In the genomic region with DNA sequence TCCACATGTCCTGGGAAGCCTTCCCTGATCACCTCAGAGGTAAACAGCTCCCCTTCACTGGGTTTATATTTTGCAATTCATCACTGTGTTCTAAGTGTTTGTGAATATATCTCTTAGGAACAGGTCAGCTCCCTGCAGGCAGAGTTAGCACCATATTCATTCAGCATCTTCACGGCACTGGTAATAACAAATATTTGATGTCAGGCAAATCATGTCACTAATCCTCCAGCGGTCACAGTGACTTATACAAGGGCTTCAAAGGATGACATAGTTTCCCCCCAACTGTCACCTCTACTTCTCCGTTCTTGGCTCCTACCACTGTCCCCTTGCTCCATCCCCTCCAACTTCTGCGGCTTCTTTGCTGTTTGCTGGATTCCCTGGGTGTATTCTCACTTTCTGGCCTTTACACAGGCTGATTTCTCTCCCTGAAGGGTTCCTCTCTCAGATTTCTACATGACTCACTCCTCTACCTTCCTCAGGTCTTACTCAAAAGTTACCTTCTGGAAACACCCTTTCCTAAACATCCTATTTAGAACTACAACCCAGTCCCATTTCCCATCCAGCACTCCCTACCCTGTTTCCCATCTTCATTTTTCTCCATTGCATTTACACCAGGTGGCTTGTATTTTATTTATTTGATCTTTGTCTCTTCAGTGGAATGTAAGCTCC, we compare ENCODE assay signal across 21 cellular contexts.
A peak's percentile ranks its signal among the peaks of the same experiment; 100 is the strongest.
DNase-seq lines count a peak whose midpoint lies in the region; ATAC-seq, FAIRE-seq and TF ChIP-seq lines count a peak whose summit lies in the region.
"Had no signal": no experiment of that assay in that cellular context is flagged by ENCODE, and none has a peak within 500 bp of the region (broad histone marks: within the 10 kb centered on the region; RNA-seq: fewer than 3 reads in every experiment).

No MANE protein-coding gene starts in this region.

- TF ChIP-seq POLR2A in HepG2 (IDR thresholded peaks at IDR 0.05; ENCODE audit: insufficient read depth in 1 of 2, low read depth in 2 of 2, low read length in 2 of 2) = no peak

- FAIRE-seq in HepG2 (lab: Jason Lieb, UNC) = no peak
- FAIRE-seq: D721Med, GM19239, H54 had no signal

- no peaks in the 10 kb centered on the region for H3K36me3 Mint-ChIP-seq in activated CD4-positive, alpha-beta T cell treated with anti-CD3 and anti-CD28 coated beads, Interleukin-2, amount 10 ng/mL, durations not matched to agents 7 days and 5 days (ENCODE audit: low read depth)

- H3K36me3 ChIP-seq in PC-3 (ENCODE audit: low read depth, low read length) = no peaks in the 10 kb centered on the region
- H3K36me3 ChIP-seq in mammary epithelial cell (ENCODE audit: insufficient read depth, low read length) = no peaks in the 10 kb centered on the region
- no peaks in the 10 kb centered on the region for H3K36me3 ChIP-seq in HepG2 (replicated peaks in 1 of 2; ENCODE audit: control insufficient read depth in 1 of 2, insufficient read depth in 2 of 2, low read length in 2 of 2)
- H3K36me3 ChIP-seq: BE2C had no signal

- ATAC-seq in PC-3 = peak; percentile 40
- ATAC-seq in HepG2 = no peak
- ATAC-seq in HG03520 (IDR thresholded peaks at IDR 0.05; ENCODE audit: unreplicated experiment) = no peak
- ATAC-seq in GM18909 (IDR thresholded peaks at IDR 0.05; ENCODE audit: poor library complexity, unreplicated experiment) = no peak

- dilution Hi-C loops in mammary epithelial cell (cut with HindIII; ENCODE audit: low sequenced_read_pairs) = no loop called here

- DNase-seq in PC-3 (peak; percentile 51), mammary epithelial cell (peak; percentile 67), HepG2 (ENCODE audit: low spot score) (no peak), cortex of kidney (lab: John Stamatoyannopoulos, UW) (no peak)
- no peak for DNase-seq in activated CD4-positive, alpha-beta T cell treated with anti-CD3 and anti-CD28 coated beads, Interleukin-2, amount 10 ng/mL, durations not matched to agents 7 days and 5 days
- DNase-seq: BE2C, EL, GF-D8, KG1, NCI-H1105, NCI-H146, NCI-H2029, NCI-H345, NCI-H524, NCI-H774, SHP77 had no signal

- H3K9me3 ChIP-seq in PC-3 (ENCODE audit: low read length) = no peaks in the 10 kb centered on the region
- no peaks in the 10 kb centered on the region for H3K9me3 ChIP-seq in mammary epithelial cell (replicated peaks; ENCODE audit: insufficient read depth, low read length)
- no peaks in the 10 kb centered on the region for H3K9me3 ChIP-seq in HepG2 (ENCODE audit: low read length)
- H3K9me3 ChIP-seq: BE2C had no signal

- no peaks in the 10 kb centered on the region for H3K4me1 Mint-ChIP-seq in activated CD4-positive, alpha-beta T cell treated with anti-CD3 and anti-CD28 coated beads, Interleukin-2, amount 10 ng/mL, durations not matched to agents 7 days and 5 days

- CTCF ChIA-PET in PC-3 (lab: Charles Lee) (no interaction called here), mammary epithelial cell (lab: Charles Lee; ENCODE audit: low non-redundant PET) (no interaction called here), HepG2 (lab: Yijun Ruan, JAX; ENCODE audit: low intra/inter-chr PET ratio, low total read pairs) (no interaction called here)
- CTCF ChIA-PET in activated CD4-positive, alpha-beta T cell treated with anti-CD3 and anti-CD28 coated beads, Interleukin-2, amount 10 ng/mL, durations not matched to agents 7 days and 5 days (lab: Charles Lee) = interaction anchor here (0.6 kb wide), 2 partner anchors 26 to 222 kb away, joined by 3 read pairs; no protein-coding TSS in a partner anchor

- TF ChIP-seq CTCF in PC-3 (conservative IDR thresholded peaks at IDR 0.05; ENCODE audit: low read depth, low read length) (no peak), mammary epithelial cell (conservative IDR thresholded peaks at IDR 0.05 in 1 of 2, IDR thresholded peaks at IDR 0.05 in 1 of 2; ENCODE audit: extremely low read depth in 1 of 2, insufficient read depth in 1 of 2, low read depth in 1 of 2, low read length in 2 of 2) (no peak), HepG2 (CRISPR knock-in tag; IDR thresholded peaks at IDR 0.05) (no peak)

- H3K27ac ChIP-seq in PC-3 (ENCODE audit: low read length) = no peak overlapping the region
- peak overlapping the region; percentile 15 for H3K27ac ChIP-seq in mammary epithelial cell (ENCODE audit: insufficient read depth, low read depth, low read length)
- H3K27ac ChIP-seq in HepG2 (ENCODE audit: extremely low read length, insufficient read depth, low read length) = peak overlapping the region; percentile 45

- no peak for TF ChIP-seq RAD21 in HepG2 (CRISPR knock-in tag; IDR thresholded peaks at IDR 0.05)

- 93% methylated on average over 4 of the region's 4 CpGs for WGBS in mammary epithelial cell (ENCODE audit: low coverage, missing lambda C conversion rate)
- WGBS in HepG2 (ENCODE audit: low lambda C conversion rate) = 73% methylated on average over 4 of the region's 4 CpGs

- H3K4me2 ChIP-seq in PC-3 (ENCODE audit: low read length) (no peak overlapping the region), mammary epithelial cell (ENCODE audit: insufficient read depth, low read depth, low read length) (no peak overlapping the region), HepG2 (ENCODE audit: low read depth, low read length) (peak overlapping the region; percentile 61)

- intact Hi-C loops in PC-3 (cut with micrococcal nuclease) (no loop called here), mammary epithelial cell (cut with micrococcal nuclease) (loop anchor here (1.0 to 5.0 kb wide), 2 partner anchors 40 to 69 kb away; a partner anchor contains a TSS), HepG2 (cut with micrococcal nuclease; ENCODE audit: unreplicated experiment) (no loop called here)

- no peak overlapping the region for H3K27ac Mint-ChIP-seq in activated CD4-positive, alpha-beta T cell treated with anti-CD3 and anti-CD28 coated beads, Interleukin-2, amount 10 ng/mL, durations not matched to agents 7 days and 5 days

- H4K20me1 ChIP-seq in PC-3 (ENCODE audit: low read length) = no peaks in the 10 kb centered on the region
- no peaks in the 10 kb centered on the region for H4K20me1 ChIP-seq in mammary epithelial cell (ENCODE audit: insufficient read depth, low read length)
- no peaks in the 10 kb centered on the region for H4K20me1 ChIP-seq in HepG2 (ENCODE audit: insufficient read depth, low read length)

- no peaks in the 10 kb centered on the region for H3K9me3 Mint-ChIP-seq in activated CD4-positive, alpha-beta T cell treated with anti-CD3 and anti-CD28 coated beads, Interleukin-2, amount 10 ng/mL, durations not matched to agents 7 days and 5 days

- H3K9ac ChIP-seq in PC-3 (ENCODE audit: low read length) (no peak overlapping the region), mammary epithelial cell (ENCODE audit: insufficient read depth, low read length) (no peak overlapping the region), HepG2 (ENCODE audit: insufficient read depth, low read depth, low read length) (no peak overlapping the region)

- H3K4me1 ChIP-seq in PC-3 (ENCODE audit: insufficient read depth, low read length) (peaks cover 27% of the 10 kb centered on the region), mammary epithelial cell (ENCODE audit: insufficient read depth, low read length) (peaks cover 32% of the 10 kb centered on the region), HepG2 (ENCODE audit: insufficient read depth, low read length) (peaks cover 58% of the 10 kb centered on the region)
- H3K4me1 ChIP-seq: BE2C had no signal

- no peak for TF ChIP-seq EP300 in HepG2 (IDR thresholded peaks at IDR 0.05; ENCODE audit: low read depth in 2 of 2, low read length in 2 of 2)
- TF ChIP-seq EP300 in HepG2 (CRISPR knock-in tag; IDR thresholded peaks at IDR 0.05; ENCODE audit: borderline replicate concordance) = no peak

- H3K4me3 Mint-ChIP-seq in activated CD4-positive, alpha-beta T cell treated with anti-CD3 and anti-CD28 coated beads, Interleukin-2, amount 10 ng/mL, durations not matched to agents 7 days and 5 days = no peak overlapping the region

- H2AFZ ChIP-seq in PC-3 (ENCODE audit: low read length) (no peak overlapping the region), mammary epithelial cell (ENCODE audit: low read depth, low read length) (peak overlapping the region; percentile 48), HepG2 (ENCODE audit: low read length) (no peak overlapping the region)

- POLR2A ChIA-PET in PC-3 (lab: Charles Lee; ENCODE audit: unreplicated experiment) = no interaction called here
- POLR2A ChIA-PET in HepG2 (lab: Yijun Ruan, JAX) = interaction anchor here (0.9 to 1.5 kb wide), 3 partner anchors 13 to 69 kb away, joined by 3 to 5 read pairs (median 4); no protein-coding TSS in a partner anchor
- POLR2A ChIA-PET in activated CD4-positive, alpha-beta T cell treated with anti-CD3 and anti-CD28 coated beads, Interleukin-2, amount 10 ng/mL, durations not matched to agents 7 days and 5 days (lab: Charles Lee) = no interaction called here

- H3K4me3 ChIP-seq in PC-3 (ENCODE audit: low read length) = no peak overlapping the region
- no peak overlapping the region for H3K4me3 ChIP-seq in mammary epithelial cell (replicated peaks in 1 of 3; ENCODE audit: insufficient read depth in 1 of 3, low read depth in 2 of 3, low read length in 3 of 3)
- 0 out of 6 replicates have a peak overlapping the region, but pooled peaks of 1 of the 3 experiments have one; percentile 7 for H3K4me3 ChIP-seq in HepG2 (replicated peaks in 1 of 3; ENCODE audit: insufficient read depth in 1 of 3, low read depth in 2 of 3, low read length in 3 of 3)

- H3K27me3 ChIP-seq in PC-3 (ENCODE audit: low read length) (no peaks in the 10 kb centered on the region), mammary epithelial cell (ENCODE audit: insufficient read depth, low read length) (no peaks in the 10 kb centered on the region), HepG2 (ENCODE audit: control insufficient read depth in 1 of 2, insufficient read depth in 2 of 2, low read length in 2 of 2) (no peaks in the 10 kb centered on the region; a peak in 2 of 5 replicates)
- H3K27me3 ChIP-seq: BE2C had no signal

- H3K27me3 Mint-ChIP-seq in activated CD4-positive, alpha-beta T cell treated with anti-CD3 and anti-CD28 coated beads, Interleukin-2, amount 10 ng/mL, durations not matched to agents 7 days and 5 days = peaks cover 7% of the 10 kb centered on the region

- H3F3A ChIP-seq in PC-3 (ENCODE audit: low read length, unreplicated experiment) = no peaks in the 10 kb centered on the region

- H3K9me2 ChIP-seq in PC-3 (replicated peaks; ENCODE audit: low read length) = no peaks in the 10 kb centered on the region

- no peaks in the 10 kb centered on the region for H3K79me2 ChIP-seq in PC-3 (ENCODE audit: low read length)
- no peaks in the 10 kb centered on the region for H3K79me2 ChIP-seq in mammary epithelial cell (ENCODE audit: insufficient read depth, low read length)
- H3K79me2 ChIP-seq in HepG2 (ENCODE audit: insufficient read depth, low read length) = no peaks in the 10 kb centered on the region

- no TSS peak for BruUV-seq in PC-3 (replicated peaks; lab: Mats Ljungman, UMichigan)
- no TSS peak for BruUV-seq in mammary epithelial cell (replicated peaks; lab: Mats Ljungman, UMichigan)
- no TSS peak for BruUV-seq in HepG2 (replicated peaks; lab: Mats Ljungman, UMichigan)

- in situ Hi-C loops in mammary epithelial cell (cut with MboI; ENCODE audit: low sequenced_read_pairs in 2 of 2) = loop anchor here in 1 of 2 donors (10.0 kb wide), 1 partner anchor 71 kb away; a partner anchor contains a TSS
- in situ Hi-C loops in HepG2 (cut with HindIII; ENCODE audit: extremely low pct_ligation_motif_present, low pct_unique_long_range_greater_than_20kb) = no loop called here

TF ChIP-seq in HepG2, 621 proteins besides CTCF, POLR2A, EP300 and RAD21:
- no peak for TF ChIP-seq JUND (CRISPR knock-in tag; IDR thresholded peaks at IDR 0.05)
- 0 out of 2 replicates have a peak, but pooled peaks have one; percentile 31 for TF ChIP-seq IKZF1 (IDR thresholded peaks at IDR 0.05)

Comparison
In these comparisons a context has a peak if more than half of its experiments do, and no peak if none do; other contexts are left out.
1. DNase-seq: peak in PC-3 (single experiment) and mammary epithelial cell (single experiment); none in HepG2 (single experiment), cortex of kidney (single experiment) and activated CD4-positive, alpha-beta T cell treated with anti-CD3 and anti-CD28 coated beads, Interleukin-2, amount 10 ng/mL, durations not matched to agents 7 days and 5 days (single experiment).